8 cellular contexts compared by ENCODE assay signal in genomic region chr17:19448341-19449268, GRCh38. TPM values are rescaled to one million over a fixed set of nuclear protein-coding genes. Genes with fewer than 3 reads are reported as not detected.
DNase-seq lines count a peak whose midpoint lies in the region; ATAC-seq and TF ChIP-seq lines count a peak whose summit lies in the region.

No MANE protein-coding gene starts in this region.

- peak; percentile 18 for ATAC-seq in left ventricle myocardium superior
- no peak for ATAC-seq in GM19035 (IDR thresholded peaks at IDR 0.05; ENCODE audit: unreplicated experiment)
- no peak for ATAC-seq in GM21619 (IDR thresholded peaks at IDR 0.05; ENCODE audit: unreplicated experiment)

- 18 to 22% methylated on average over 8 of the region's 8 CpGs for WGBS in GM23248 (ENCODE audit: low coverage in 1 of 2, low lambda C conversion rate in 2 of 2, missing lambda C conversion rate in 2 of 2), 2 experiments

- in situ Hi-C loops in GM23248 (cut with MboI) = no loop called here

- no peaks in the 10 kb centered on the region for H3K9me3 ChIP-seq in GM23248 (ENCODE audit: low read depth)

- H3K27me3 ChIP-seq in GM23248 (replicated peaks; ENCODE audit: insufficient read depth) = no peaks in the 10 kb centered on the region

- H3K27ac ChIP-seq in GM23248 = peak overlapping the region; percentile 85

- H3K4me1 ChIP-seq in GM23248 (ENCODE audit: insufficient read depth) = peaks cover 32% of the 10 kb centered on the region

- no peaks in the 10 kb centered on the region for H3K79me2 ChIP-seq in GM23248 (ENCODE audit: insufficient read depth)

- TF ChIP-seq CTCF in retinal pigment epithelial cell (conservative IDR thresholded peaks at IDR 0.05; ENCODE audit: low read depth, low read length) = no peak

- H3K9me2 ChIP-seq in GM23248 (ENCODE audit: insufficient read depth) = no peaks in the 10 kb centered on the region

- intact Hi-C loops in left ventricle myocardium superior (cut with micrococcal nuclease) = no loop called here

- H3K4me3 ChIP-seq in GM23248 = no peak overlapping the region
- no peak overlapping the region for H3K4me3 ChIP-seq in retinal pigment epithelial cell (ENCODE audit: low read length)

- peak overlapping the region; percentile 63 for H3K9ac ChIP-seq in GM23248

- peaks cover 25% of the 10 kb centered on the region for H3F3A ChIP-seq in GM23248 (ENCODE audit: insufficient read depth)

- peak overlapping the region; percentile 57 for H3K4me2 ChIP-seq in GM23248 (ENCODE audit: unreplicated experiment)

- H4K20me1 ChIP-seq in GM23248 (ENCODE audit: insufficient read depth) = no peaks in the 10 kb centered on the region

- no peaks in the 10 kb centered on the region for H3K36me3 ChIP-seq in GM23248 (ENCODE audit: low read depth)

- DNase-seq in GM23248 (peak; percentile 95), amniotic epithelial cell (ENCODE audit: low read depth) (peak; percentile 100), left ventricle myocardium superior (no peak), retinal pigment epithelial cell (ENCODE audit: low read depth) (peak; percentile 99), T-helper 1 cell (no peak)
- no peak for DNase-seq in stimulated activated CD8-positive, alpha-beta memory T cell treated with anti-CD3 and anti-CD28 coated beads, Interleukin-4, amount 100 ng/mL, for 48 hours

- H2AFZ ChIP-seq in GM23248 = no peak overlapping the region

RNA-seq across cellular contexts. Expression of gene RNF112, which starts 37.6 kb away (rescaled TPM):
- 7.8 and 9.1 TPM in 2 replicates for total RNA-seq in GM23248 (2014; rRNA removed; shearing (Covaris generic))
- polyA plus RNA-seq in GM23248 (2016; fragmentation: Nextera tagmentation; extraction: Ambion mirVana) = 0.75 and 0.83 TPM in 2 replicates
- 3.5 TPM for total RNA-seq in left ventricle myocardium superior

Comparison
In these comparisons a context has a peak if more than half of its experiments do, and no peak if none do; other contexts are left out.
1. DNase-seq: peak in GM23248 (single experiment), amniotic epithelial cell (single experiment) and retinal pigment epithelial cell (single experiment); none in left ventricle myocardium superior (single experiment), T-helper 1 cell (0 of 5) and stimulated activated CD8-positive, alpha-beta memory T cell treated with anti-CD3 and anti-CD28 coated beads, Interleukin-4, amount 100 ng/mL, for 48 hours (single experiment).